Comparison of ENCODE assay signal across 31 cellular contexts in genomic region chr2:164151518-164151917, GRCh38.
DNase-seq lines count a peak whose midpoint lies in the region; ATAC-seq, FAIRE-seq and TF ChIP-seq lines count a peak whose summit lies in the region.
"Had no signal": no experiment of that assay in that cellular context is flagged by ENCODE, and none has a peak within 500 bp of the region (broad histone marks: within the 10 kb centered on the region; RNA-seq: fewer than 3 reads in every experiment).

No MANE protein-coding gene starts in this region.

- H3K4me1 ChIP-seq in HepG2 (ENCODE audit: insufficient read depth, low read length) (no peaks in the 10 kb centered on the region), right lobe of liver (no peaks in the 10 kb centered on the region)
- H3K4me1 ChIP-seq: BLaER1, heart left ventricle, sigmoid colon, tibial artery had no signal

- peaks cover 19% of the 10 kb centered on the region for H3K9me3 Mint-ChIP-seq in HFFc6

- H3K4me1 Mint-ChIP-seq in HFFc6 (ENCODE audit: low read depth): no peaks in the 10 kb centered on the region
- H3K4me1 Mint-ChIP-seq: naive thymus-derived CD4-positive, alpha-beta T cell had no signal

- CTCF ChIA-PET in HepG2 (lab: Yijun Ruan, JAX; ENCODE audit: low intra/inter-chr PET ratio, low total read pairs): no interaction called here

- DNase-seq in HepG2 (ENCODE audit: low spot score): no peak
- no peak for DNase-seq in right lobe of liver
- DNase-seq in OCI-M1 (lab: John Stamatoyannopoulos, UW): peak; percentile 68
- peak; percentile 84 for DNase-seq in fibroblast of mammary gland (ENCODE audit: low read depth)
- DNase-seq in NCI-H2029 treated with DMSO at 0.1 percent for 48 hours (lab: John Stamatoyannopoulos, UW): no peak
- DNase-seq in HFFc6: no peak
- DNase-seq in omental fat pad (ENCODE audit: low spot score): no peak
- DNase-seq: activated CD8-positive, alpha-beta memory T cell treated with anti-CD3 and anti-CD28 coated beads for 24 hours; activated effector memory CD4-positive, alpha-beta T cell treated with anti-CD3 and anti-CD28 coated beads, Interleukin-2, amount 50 U/mL, for 16 hours; anterior cingulate cortex; effector CD8-positive, alpha-beta T cell; foreskin melanocyte; naive thymus-derived CD4-positive, alpha-beta T cell; NCI-H1092; NCI-H1694 treated with DMSO at 0.1 percent for 48 hours; NCI-H510A; PC-9; SIG-M5; sigmoid colon; stimulated activated CD4-positive, alpha-beta T cell treated with anti-CD3 and anti-CD28 coated beads, Interleukin-4, amount 100 ng/mL, for 24 hours; tibial artery had no signal

- no peak overlapping the region for H3K27ac Mint-ChIP-seq in HFFc6
- H3K27ac Mint-ChIP-seq: activated naive CD8-positive, alpha-beta T cell; naive thymus-derived CD4-positive, alpha-beta T cell; progenitor cell of endocrine pancreas had no signal

- H3K4me3 ChIP-seq in HepG2 (replicated peaks in 1 of 3; ENCODE audit: insufficient read depth in 1 of 3, low read depth in 2 of 3, low read length in 3 of 3) (no peak overlapping the region), right lobe of liver (no peak overlapping the region), fibroblast of mammary gland (ENCODE audit: control insufficient read depth, low read depth, low read length) (no peak overlapping the region)
- H3K4me3 ChIP-seq: BLaER1, cardiac muscle cell, coronary artery, heart left ventricle, PC-9, tibial artery had no signal

- H3K36me3 Mint-ChIP-seq in HFFc6 (ENCODE audit: low read depth): no peaks in the 10 kb centered on the region
- H3K36me3 Mint-ChIP-seq: activated naive CD8-positive, alpha-beta T cell; naive thymus-derived CD4-positive, alpha-beta T cell had no signal

- TF ChIP-seq RAD21 in HepG2 (CRISPR knock-in tag; IDR thresholded peaks at IDR 0.05): no peak

- TF ChIP-seq EP300 in HepG2 (IDR thresholded peaks at IDR 0.05; ENCODE audit: low read depth in 2 of 2, low read length in 2 of 2) (no peak), HepG2 (CRISPR knock-in tag; IDR thresholded peaks at IDR 0.05; ENCODE audit: borderline replicate concordance) (no peak)

- TF ChIP-seq POLR2A in HepG2 (IDR thresholded peaks at IDR 0.05; ENCODE audit: insufficient read depth in 1 of 2, low read depth in 2 of 2, low read length in 2 of 2) (no peak), right lobe of liver (IDR thresholded peaks at IDR 0.05) (no peak)

- no peaks in the 10 kb centered on the region for H3K27me3 ChIP-seq in HepG2 (ENCODE audit: control insufficient read depth in 1 of 2, insufficient read depth in 2 of 2, low read length in 2 of 2)
- no peaks in the 10 kb centered on the region for H3K27me3 ChIP-seq in right lobe of liver
- H3K27me3 ChIP-seq: BLaER1, cardiac muscle cell, heart left ventricle, neutrophil, sigmoid colon, tibial artery had no signal

- no peak for ATAC-seq in HepG2
- no peak for ATAC-seq in right lobe of liver
- ATAC-seq in GM21529 (IDR thresholded peaks at IDR 0.05; ENCODE audit: unreplicated experiment): no peak
- ATAC-seq in omental fat pad (ENCODE audit: low FRiP score): no peak
- ATAC-seq: naive thymus-derived CD4-positive, alpha-beta T cell had no signal

- BruUV-seq in HepG2 (replicated peaks; lab: Mats Ljungman, UMichigan): no TSS peak

- no peak overlapping the region for H3K27ac ChIP-seq in HepG2 (ENCODE audit: extremely low read length, insufficient read depth, low read length)
- H3K27ac ChIP-seq in right lobe of liver: no peak overlapping the region
- H3K27ac ChIP-seq: BLaER1, cardiac muscle cell, coronary artery, epithelial cell of prostate, heart left ventricle, neutrophil, PC-9, sigmoid colon, tibial artery had no signal

- H3K9me3 ChIP-seq in HepG2 (ENCODE audit: low read length) (no peaks in the 10 kb centered on the region), right lobe of liver (no peaks in the 10 kb centered on the region)
- H3K9me3 ChIP-seq: BLaER1, heart left ventricle, neutrophil, sigmoid colon, tibial artery had no signal

- H3K4me3 Mint-ChIP-seq in HFFc6: no peak overlapping the region
- H3K4me3 Mint-ChIP-seq: activated naive CD8-positive, alpha-beta T cell; naive thymus-derived CD4-positive, alpha-beta T cell had no signal

- H3K9ac ChIP-seq in HepG2 (ENCODE audit: insufficient read depth, low read depth, low read length): no peak overlapping the region
- H3K9ac ChIP-seq: BLaER1 had no signal

- intact Hi-C loops in HepG2 (cut with micrococcal nuclease; ENCODE audit: unreplicated experiment) (no loop called here), right lobe of liver (cut with DNase I) (no loop called here)

- TF ChIP-seq CTCF in HepG2 (CRISPR knock-in tag; IDR thresholded peaks at IDR 0.05): no peak
- TF ChIP-seq CTCF in right lobe of liver (IDR thresholded peaks at IDR 0.05): no peak
- TF ChIP-seq CTCF in fibroblast of mammary gland (conservative IDR thresholded peaks at IDR 0.05; ENCODE audit: control insufficient read depth, insufficient read depth, low read depth, low read length): no peak
- no peak for TF ChIP-seq CTCF in HFFc6 (IDR thresholded peaks at IDR 0.05)
- TF ChIP-seq CTCF in omental fat pad (IDR thresholded peaks at IDR 0.05): no peak

- no peak overlapping the region for H3K4me2 ChIP-seq in HepG2 (ENCODE audit: low read depth, low read length)
- H3K4me2 ChIP-seq: BLaER1, PC-9 had no signal

- WGBS in HepG2 (ENCODE audit: low lambda C conversion rate): 2% methylated on average over 5 of the region's 5 CpGs
- WGBS in right lobe of liver (ENCODE audit: insufficient coverage, low coverage, low lambda C conversion rate, missing lambda C conversion rate): 24% methylated on average over 5 of the region's 5 CpGs

- no peak overlapping the region for H2AFZ ChIP-seq in HepG2 (ENCODE audit: low read length)
- H2AFZ ChIP-seq: PC-9 had no signal

- no peak for FAIRE-seq in HepG2 (lab: Jason Lieb, UNC)
- FAIRE-seq: keratinocyte had no signal

- no peaks in the 10 kb centered on the region for H3K27me3 Mint-ChIP-seq in HFFc6 (ENCODE audit: insufficient read depth)
- H3K27me3 Mint-ChIP-seq: activated naive CD8-positive, alpha-beta T cell; naive thymus-derived CD4-positive, alpha-beta T cell; progenitor cell of endocrine pancreas had no signal

- no peaks in the 10 kb centered on the region for H3K79me2 ChIP-seq in HepG2 (ENCODE audit: insufficient read depth, low read length)

- in situ Hi-C loops in HepG2 (cut with HindIII; ENCODE audit: extremely low pct_ligation_motif_present, low pct_unique_long_range_greater_than_20kb): no loop called here

- H3K36me3 ChIP-seq in HepG2 (replicated peaks in 1 of 2; ENCODE audit: control insufficient read depth in 1 of 2, insufficient read depth in 2 of 2, low read length in 2 of 2): no peaks in the 10 kb centered on the region
- H3K36me3 ChIP-seq in right lobe of liver: no peaks in the 10 kb centered on the region
- H3K36me3 ChIP-seq: BLaER1, cardiac muscle cell, heart left ventricle, neutrophil, sigmoid colon, tibial artery had no signal

- POLR2A ChIA-PET in HepG2 (lab: Yijun Ruan, JAX): no interaction called here

- no peaks in the 10 kb centered on the region for H4K20me1 ChIP-seq in HepG2 (ENCODE audit: insufficient read depth, low read length)
- H4K20me1 ChIP-seq: BLaER1 had no signal

TF ChIP-seq in HepG2, 621 proteins besides CTCF, POLR2A, EP300 and RAD21 (continues in another document):
- TF ChIP-seq ATF1 (CRISPR knock-in tag; IDR thresholded peaks at IDR 0.05) (no peak), SMAD9 (CRISPR knock-in tag; IDR thresholded peaks at IDR 0.05) (no peak), ZNF296 (CRISPR knock-in tag; conservative IDR thresholded peaks at IDR 0.05) (no peak), PCBP1 (IDR thresholded peaks at IDR 0.05; ENCODE audit: borderline replicate concordance, low read depth, low read length) (no peak), ATF7 (IDR thresholded peaks at IDR 0.05) (peak; percentile 8; the same call in 1 of the 2 replicates), ATF7 (CRISPR knock-in tag; IDR thresholded peaks at IDR 0.05) (no peak), BATF2 (CRISPR knock-in tag; IDR thresholded peaks at IDR 0.05) (no peak), ZNF567 (CRISPR knock-in tag; IDR thresholded peaks at IDR 0.05; ENCODE audit: borderline replicate concordance) (no peak), ZNF124 (CRISPR knock-in tag; IDR thresholded peaks at IDR 0.05) (no peak), PAF1 (CRISPR knock-in tag; IDR thresholded peaks at IDR 0.05) (no peak)
- TF ChIP-seq, protein P1, sequence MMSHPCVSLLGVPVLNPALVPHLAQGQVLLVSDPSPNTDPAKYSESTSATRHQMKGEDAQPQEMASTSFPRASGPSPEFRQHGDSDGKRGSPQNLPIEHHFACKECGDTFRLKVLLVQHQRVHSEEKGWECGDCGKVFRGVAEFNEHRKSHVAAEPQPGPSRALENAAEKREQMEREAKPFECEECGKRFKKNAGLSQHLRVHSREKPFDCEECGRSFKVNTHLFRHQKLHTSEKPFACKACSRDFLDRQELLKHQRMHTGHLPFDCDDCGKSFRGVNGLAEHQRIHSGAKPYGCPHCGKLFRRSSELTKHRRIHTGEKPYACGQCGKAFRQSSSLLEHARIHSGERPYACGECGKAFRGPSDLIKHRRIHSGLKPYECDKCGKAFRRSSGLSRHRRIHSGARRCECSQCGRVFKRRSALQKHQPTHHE (CRISPR knock-in tag; IDR thresholded peaks at IDR 0.05; ENCODE audit: borderline replicate concordance): no peak
- TF ChIP-seq, protein P2, sequence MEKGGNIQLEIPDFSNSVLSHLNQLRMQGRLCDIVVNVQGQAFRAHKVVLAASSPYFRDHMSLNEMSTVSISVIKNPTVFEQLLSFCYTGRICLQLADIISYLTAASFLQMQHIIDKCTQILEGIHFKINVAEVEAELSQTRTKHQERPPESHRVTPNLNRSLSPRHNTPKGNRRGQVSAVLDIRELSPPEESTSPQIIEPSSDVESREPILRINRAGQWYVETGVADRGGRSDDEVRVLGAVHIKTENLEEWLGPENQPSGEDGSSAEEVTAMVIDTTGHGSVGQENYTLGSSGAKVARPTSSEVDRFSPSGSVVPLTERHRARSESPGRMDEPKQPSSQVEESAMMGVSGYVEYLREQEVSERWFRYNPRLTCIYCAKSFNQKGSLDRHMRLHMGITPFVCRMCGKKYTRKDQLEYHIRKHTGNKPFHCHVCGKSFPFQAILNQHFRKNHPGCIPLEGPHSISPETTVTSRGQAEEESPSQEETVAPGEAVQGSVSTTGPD (CRISPR knock-in tag; IDR thresholded peaks at IDR 0.05): no peak

Comparison
In these comparisons a context has a peak if more than half of its experiments do, and no peak if none do; other contexts are left out.
1. DNase-seq: peak in OCI-M1 (single experiment) and fibroblast of mammary gland (single experiment); none in HepG2 (single experiment), right lobe of liver (0 of 3), NCI-H2029 treated with DMSO at 0.1 percent for 48 hours (single experiment), HFFc6 (single experiment) and omental fat pad (single experiment).